Comparison of ENCODE assay signal across 8 cellular contexts in genomic region chr22:32723632-32724031, GRCh38.
DNase-seq lines count a peak whose midpoint lies in the region; ATAC-seq and TF ChIP-seq lines count a peak whose summit lies in the region.

No MANE protein-coding gene starts in this region.

- peak; percentile 56 for ATAC-seq in GM18505 (IDR thresholded peaks at IDR 0.05; ENCODE audit: unreplicated experiment)
- peak; percentile 91 for ATAC-seq in activated T-helper 17 cell treated with anti-CD3 and anti-CD28 coated beads, Interleukin-2, amount 50 U/mL, for 72 hours (replicated peaks)
- ATAC-seq in left cardiac atrium, result peak; percentile 86 to 89
- ATAC-seq in HG03460 (IDR thresholded peaks at IDR 0.05; ENCODE audit: unreplicated experiment), result no peak

- H3K27me3 Mint-ChIP-seq in activated T-helper 17 cell treated with anti-CD3 and anti-CD28 coated beads, Interleukin-2, amount 50 U/mL, for 72 hours, result peaks cover 5% of the 10 kb centered on the region

- peaks cover 4% of the 10 kb centered on the region for H3K9me3 Mint-ChIP-seq in activated T-helper 17 cell treated with anti-CD3 and anti-CD28 coated beads, Interleukin-2, amount 50 U/mL, for 72 hours

- TF ChIP-seq POLR2A in GM18505 (IDR thresholded peaks at IDR 0.05; ENCODE audit: borderline replicate concordance, extremely low read depth, insufficient read depth, insufficient read length), result no peak

- H3K4me3 Mint-ChIP-seq in activated T-helper 17 cell treated with anti-CD3 and anti-CD28 coated beads, Interleukin-2, amount 50 U/mL, for 72 hours, result peak overlapping the region; percentile 20

- DNase-seq in MV-4-11 (lab: John Stamatoyannopoulos, UW) (peak; percentile 98), left cardiac atrium (peak; percentile 73), smooth muscle cell of the brain vasculature (ENCODE audit: low read depth, low spot score) (peak; percentile 76), DMS114 treated with DMSO at 0.1 percent for 48 hours (lab: John Stamatoyannopoulos, UW; ENCODE audit: unreplicated experiment) (no peak), DMS53 treated with DMSO at 0.1 percent for 48 hours (lab: John Stamatoyannopoulos, UW; ENCODE audit: unreplicated experiment) (no peak)

- H3K4me1 Mint-ChIP-seq in activated T-helper 17 cell treated with anti-CD3 and anti-CD28 coated beads, Interleukin-2, amount 50 U/mL, for 72 hours, result peaks cover 30% of the 10 kb centered on the region

- H3K36me3 Mint-ChIP-seq in activated T-helper 17 cell treated with anti-CD3 and anti-CD28 coated beads, Interleukin-2, amount 50 U/mL, for 72 hours (ENCODE audit: low read depth), result no peaks in the 10 kb centered on the region

- intact Hi-C loops in left cardiac atrium (cut with DNase I), result loop anchor here in 1 of 2 donors (10.0 kb wide), 1 partner anchor 51 kb away; no protein-coding TSS in a partner anchor

- no peak overlapping the region for H3K27ac Mint-ChIP-seq in activated T-helper 17 cell treated with anti-CD3 and anti-CD28 coated beads, Interleukin-2, amount 50 U/mL, for 72 hours

Comparison
In these comparisons a context has a peak if more than half of its experiments do, and no peak if none do; other contexts are left out.
1. DNase-seq: peak in MV-4-11 (single experiment), left cardiac atrium (single experiment) and smooth muscle cell of the brain vasculature (single experiment); none in DMS114 treated with DMSO at 0.1 percent for 48 hours (single experiment) and DMS53 treated with DMSO at 0.1 percent for 48 hours (single experiment).